9 cellular contexts compared by ENCODE assay signal in the genomic region with DNA sequence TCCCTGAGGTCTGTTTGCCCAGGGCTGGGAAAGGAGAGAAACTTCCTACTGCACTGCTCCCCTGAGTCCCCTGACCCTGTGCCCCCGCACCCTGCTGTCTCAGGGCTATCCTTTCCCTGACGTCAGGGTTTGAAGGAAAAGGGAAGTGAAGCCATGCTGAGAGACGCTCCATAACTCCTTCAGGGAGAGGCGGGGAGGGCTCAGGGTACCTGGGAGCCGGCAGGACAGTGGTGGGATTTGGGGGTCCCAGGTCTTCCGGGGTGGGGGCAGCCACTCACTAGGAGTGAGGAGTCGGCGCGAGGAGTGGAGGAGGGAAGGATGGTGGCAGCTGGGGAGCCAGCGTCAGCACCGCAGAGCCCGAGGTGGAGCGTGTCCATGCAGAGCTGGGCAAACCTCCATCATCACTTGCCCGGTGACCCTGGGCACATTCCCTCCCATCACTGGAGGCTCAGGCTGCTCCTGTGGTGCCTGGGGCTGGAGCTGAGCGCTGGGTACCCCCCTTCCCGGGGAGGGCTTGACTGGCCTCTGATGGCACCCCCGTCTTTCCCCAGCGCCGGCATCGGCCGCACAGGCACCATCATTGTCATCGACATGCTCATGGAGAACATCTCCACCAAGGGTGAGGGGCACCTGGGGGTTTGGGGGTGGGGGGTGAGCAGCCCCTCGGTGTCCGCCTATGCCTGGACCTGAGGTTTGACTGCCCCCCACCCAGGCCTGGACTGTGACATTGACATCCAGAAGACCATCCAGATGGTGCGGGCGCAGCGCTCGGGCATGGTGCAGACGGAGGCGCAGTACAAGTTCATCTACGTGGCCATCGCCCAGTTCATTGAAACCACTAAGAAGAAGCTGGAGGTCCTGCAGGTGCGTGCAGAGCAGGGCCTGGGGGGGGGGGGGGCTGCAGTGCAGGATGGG. TPM values are rescaled to one million over a fixed set of nuclear protein-coding genes. Genes with fewer than 3 reads are reported as not detected.
DNase-seq lines count a peak whose midpoint lies in the region; ATAC-seq and TF ChIP-seq lines count a peak whose summit lies in the region.
"Had no signal": no experiment of that assay in that cellular context is flagged by ENCODE, and none has a peak within 500 bp of the region (broad histone marks: within the 10 kb centered on the region; RNA-seq: fewer than 3 reads in every experiment).

No MANE protein-coding gene starts in this region.

- H3K9me3 Mint-ChIP-seq in activated T-helper 17 cell treated with anti-CD3 and anti-CD28 coated beads, Interleukin-2, amount 50 U/mL, for 72 hours: no peaks in the 10 kb centered on the region
- no peaks in the 10 kb centered on the region for H3K9me3 Mint-ChIP-seq in naive thymus-derived CD4-positive, alpha-beta T cell

- ATAC-seq in HG03039 (IDR thresholded peaks at IDR 0.05; ENCODE audit: unreplicated experiment) (peak; percentile 0), GM18909 (IDR thresholded peaks at IDR 0.05; ENCODE audit: poor library complexity, unreplicated experiment) (no peak), HG02870 (IDR thresholded peaks at IDR 0.05; ENCODE audit: unreplicated experiment) (no peak)
- no peak for ATAC-seq in activated T-helper 17 cell treated with anti-CD3 and anti-CD28 coated beads, Interleukin-2, amount 50 U/mL, for 72 hours (replicated peaks)
- no peak for ATAC-seq in naive thymus-derived CD4-positive, alpha-beta T cell

- H3K36me3 Mint-ChIP-seq in activated T-helper 17 cell treated with anti-CD3 and anti-CD28 coated beads, Interleukin-2, amount 50 U/mL, for 72 hours (ENCODE audit: low read depth): peaks cover 86% of the 10 kb centered on the region
- peaks cover 10 to 37% (median 21%) of the 10 kb centered on the region in 5 donors for H3K36me3 Mint-ChIP-seq in naive thymus-derived CD4-positive, alpha-beta T cell

- peak overlapping the region; percentile 87 for H3K4me3 Mint-ChIP-seq in activated T-helper 17 cell treated with anti-CD3 and anti-CD28 coated beads, Interleukin-2, amount 50 U/mL, for 72 hours
- H3K4me3 Mint-ChIP-seq in naive thymus-derived CD4-positive, alpha-beta T cell: peak overlapping the region; percentile 89 to 99 (median 93)

- POLR2A ChIA-PET in naive thymus-derived CD4-positive, alpha-beta T cell (lab: Charles Lee): interaction anchor here (0.7 to 13.5 kb wide), 10 partner anchors 9 to 680 kb away, joined by 3 to 1270 read pairs (median 8); a partner anchor contains a TSS

- intact Hi-C loops in naive thymus-derived CD4-positive, alpha-beta T cell (cut with micrococcal nuclease): loop anchor here (10.0 kb wide), 2 partner anchors 195 to 355 kb away; a partner anchor contains a TSS

- DNase-seq in GM06990 (ENCODE audit: extremely low read depth, insufficient read length): no peak
- no peak for DNase-seq in naive thymus-derived CD4-positive, alpha-beta T cell
- DNase-seq in NCI-H2196 treated with DMSO at 0.1 percent for 48 hours (lab: John Stamatoyannopoulos, UW; ENCODE audit: unreplicated experiment): no peak
- DNase-seq in NCI-H345 (lab: John Stamatoyannopoulos, UW): no peak
- DNase-seq: NCI-H526 had no signal

- peaks cover 51% of the 10 kb centered on the region for H3K4me1 Mint-ChIP-seq in activated T-helper 17 cell treated with anti-CD3 and anti-CD28 coated beads, Interleukin-2, amount 50 U/mL, for 72 hours
- peaks cover 54 to 86% (median 77%) of the 10 kb centered on the region in 7 donors for H3K4me1 Mint-ChIP-seq in naive thymus-derived CD4-positive, alpha-beta T cell

- peak overlapping the region; percentile 49 for H3K4me3 ChIP-seq in GM06990 (replicated peaks; ENCODE audit: low read depth, low read length)
- H3K4me3 ChIP-seq in naive thymus-derived CD4-positive, alpha-beta T cell (ENCODE audit: low read length): peak overlapping the region; percentile 65

- H3K27me3 Mint-ChIP-seq in activated T-helper 17 cell treated with anti-CD3 and anti-CD28 coated beads, Interleukin-2, amount 50 U/mL, for 72 hours: no peaks in the 10 kb centered on the region
- no peaks in the 10 kb centered on the region for H3K27me3 Mint-ChIP-seq in naive thymus-derived CD4-positive, alpha-beta T cell

- H3K36me3 ChIP-seq in GM06990 (ENCODE audit: control insufficient read depth, insufficient read depth, low read length): peaks cover 54% of the 10 kb centered on the region
- peaks cover 5 to 51% (median 20%) of the 10 kb centered on the region in 3 experiments for H3K36me3 ChIP-seq in naive thymus-derived CD4-positive, alpha-beta T cell (ENCODE audit: control insufficient read depth in 2 of 3, insufficient read depth in 3 of 3, low read length in 3 of 3)

- no peaks in the 10 kb centered on the region for H3K27me3 ChIP-seq in GM06990 (replicated peaks; ENCODE audit: control insufficient read depth, insufficient read depth, low read length)
- H3K27me3 ChIP-seq in naive thymus-derived CD4-positive, alpha-beta T cell (ENCODE audit: control insufficient read depth in 2 of 2, insufficient read depth in 2 of 2, low read length in 2 of 2): no peaks in the 10 kb centered on the region

- H3K27ac ChIP-seq in naive thymus-derived CD4-positive, alpha-beta T cell (ENCODE audit: low read depth, low read length): peak overlapping the region; percentile 95

- H3K27ac Mint-ChIP-seq in activated T-helper 17 cell treated with anti-CD3 and anti-CD28 coated beads, Interleukin-2, amount 50 U/mL, for 72 hours: peak overlapping the region; percentile 95
- peak overlapping the region; percentile 96 to 100 (median 99) for H3K27ac Mint-ChIP-seq in naive thymus-derived CD4-positive, alpha-beta T cell

- no peaks in the 10 kb centered on the region for H3K9me3 ChIP-seq in naive thymus-derived CD4-positive, alpha-beta T cell (ENCODE audit: control insufficient read depth in 2 of 3, low read length in 3 of 3)

- peaks cover 81 to 91% of the 10 kb centered on the region in 2 donors for H3K4me1 ChIP-seq in naive thymus-derived CD4-positive, alpha-beta T cell (ENCODE audit: control insufficient read depth in 2 of 2, insufficient read depth in 2 of 2, low read length in 2 of 2)

- CTCF ChIA-PET in naive thymus-derived CD4-positive, alpha-beta T cell (lab: Charles Lee): interaction anchor here (0.9 to 11.1 kb wide), 4 partner anchors 12 to 87 kb away, joined by 3 to 460 read pairs (median 7); a partner anchor contains a TSS

- TF ChIP-seq CTCF in GM06990 (IDR thresholded peaks at IDR 0.05; ENCODE audit: insufficient read depth, low read length, poor library complexity, severe bottlenecking): no peak

RNA-seq across cellular contexts. Expression of a gene that starts 8.5 kb away (rescaled TPM):
- total RNA-seq in activated T-helper 17 cell treated with anti-CD3 and anti-CD28 coated beads, Interleukin-2, amount 50 U/mL, for 72 hours: 100 to 1,000 TPM; 134 to 223 TPM
- total RNA-seq in naive thymus-derived CD4-positive, alpha-beta T cell: 100 to 1,000 TPM; 141 to 390 (median 242) TPM
- polyA plus RNA-seq in naive thymus-derived CD4-positive, alpha-beta T cell: 100 to 1,000 TPM; 210 to 387 TPM

RNA-seq across cellular contexts. Expression of a gene that starts 10.8 kb away (rescaled TPM):
- 100 to 1,000 TPM; 285 to 436 TPM for total RNA-seq in activated T-helper 17 cell treated with anti-CD3 and anti-CD28 coated beads, Interleukin-2, amount 50 U/mL, for 72 hours
- 100 to 1,000 TPM; 132 to 209 (median 146) TPM for total RNA-seq in naive thymus-derived CD4-positive, alpha-beta T cell
- 100 to 1,000 TPM; 113 to 121 TPM for polyA plus RNA-seq in naive thymus-derived CD4-positive, alpha-beta T cell

RNA-seq across cellular contexts. Expression of a gene that starts 11.1 kb away (rescaled TPM):
- 10 to 100 TPM; 50.9 to 90.5 TPM for total RNA-seq in activated T-helper 17 cell treated with anti-CD3 and anti-CD28 coated beads, Interleukin-2, amount 50 U/mL, for 72 hours
- 10 to 100 TPM; 25.7 to 69.5 (median 63.2) TPM for total RNA-seq in naive thymus-derived CD4-positive, alpha-beta T cell
- 10 to 100 TPM; 64.1 to 72.5 TPM for polyA plus RNA-seq in naive thymus-derived CD4-positive, alpha-beta T cell

RNA-seq across cellular contexts. Expression of a gene that starts 15.8 kb away (rescaled TPM):
- 100 to 1,000 TPM; 192 to 307 TPM for total RNA-seq in activated T-helper 17 cell treated with anti-CD3 and anti-CD28 coated beads, Interleukin-2, amount 50 U/mL, for 72 hours
- 100 to 1,000 TPM; 148 to 592 (median 362) TPM for total RNA-seq in naive thymus-derived CD4-positive, alpha-beta T cell
- polyA plus RNA-seq in naive thymus-derived CD4-positive, alpha-beta T cell: 100 to 1,000 TPM; 394 to 401 TPM

RNA-seq across cellular contexts. Expression of a gene that starts 16.0 kb away (rescaled TPM):
- total RNA-seq in activated T-helper 17 cell treated with anti-CD3 and anti-CD28 coated beads, Interleukin-2, amount 50 U/mL, for 72 hours: not detected
- total RNA-seq in naive thymus-derived CD4-positive, alpha-beta T cell: not detected
- not detected for polyA plus RNA-seq in naive thymus-derived CD4-positive, alpha-beta T cell
